In the genomic region with DNA sequence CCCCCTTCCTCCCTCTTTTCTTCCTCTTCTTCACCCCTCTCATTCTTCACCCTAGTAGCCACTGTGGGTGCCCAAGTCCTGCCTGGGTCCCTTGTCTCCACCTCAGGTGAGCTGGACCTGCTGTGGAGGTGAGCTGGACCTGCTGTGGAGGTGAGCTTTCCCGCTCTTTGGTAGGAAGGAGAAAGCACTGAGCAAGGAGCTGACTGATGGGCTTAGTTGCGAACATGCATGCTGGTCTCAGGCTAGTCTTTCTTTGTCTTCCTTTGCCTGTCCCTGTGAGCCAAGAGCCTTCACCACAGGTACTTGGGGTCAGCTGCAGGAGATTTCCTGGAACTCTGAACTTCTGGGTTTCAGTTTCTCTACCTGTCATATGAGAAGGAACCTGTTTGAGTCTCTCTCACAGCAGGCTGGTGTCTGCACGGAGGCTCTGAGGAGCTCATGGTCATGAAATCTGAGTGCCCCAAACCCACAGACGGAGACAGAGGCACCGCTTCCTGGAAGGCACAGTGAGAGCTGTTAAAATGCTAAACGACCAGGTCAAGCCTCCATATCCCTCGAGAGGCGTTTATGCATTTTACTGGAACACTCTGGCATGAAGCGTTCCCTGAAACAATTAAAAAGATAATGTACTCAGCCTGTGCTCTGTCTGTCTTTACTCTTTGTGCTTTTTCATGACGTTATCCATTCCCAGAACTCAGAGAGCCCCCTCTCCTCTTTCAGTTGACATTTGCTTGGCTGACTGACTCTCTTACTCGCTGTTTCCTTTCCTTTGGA, we compare ENCODE assay signal across 1 cellular context.
TF ChIP-seq lines count a peak whose summit lies in the region.

No MANE protein-coding gene starts in this region.

TF ChIP-seq in HEK293, 187 proteins besides CTCF, POLR2A, EP300 and RAD21 (continued from another document):
- TF ChIP-seq, protein P1, sequence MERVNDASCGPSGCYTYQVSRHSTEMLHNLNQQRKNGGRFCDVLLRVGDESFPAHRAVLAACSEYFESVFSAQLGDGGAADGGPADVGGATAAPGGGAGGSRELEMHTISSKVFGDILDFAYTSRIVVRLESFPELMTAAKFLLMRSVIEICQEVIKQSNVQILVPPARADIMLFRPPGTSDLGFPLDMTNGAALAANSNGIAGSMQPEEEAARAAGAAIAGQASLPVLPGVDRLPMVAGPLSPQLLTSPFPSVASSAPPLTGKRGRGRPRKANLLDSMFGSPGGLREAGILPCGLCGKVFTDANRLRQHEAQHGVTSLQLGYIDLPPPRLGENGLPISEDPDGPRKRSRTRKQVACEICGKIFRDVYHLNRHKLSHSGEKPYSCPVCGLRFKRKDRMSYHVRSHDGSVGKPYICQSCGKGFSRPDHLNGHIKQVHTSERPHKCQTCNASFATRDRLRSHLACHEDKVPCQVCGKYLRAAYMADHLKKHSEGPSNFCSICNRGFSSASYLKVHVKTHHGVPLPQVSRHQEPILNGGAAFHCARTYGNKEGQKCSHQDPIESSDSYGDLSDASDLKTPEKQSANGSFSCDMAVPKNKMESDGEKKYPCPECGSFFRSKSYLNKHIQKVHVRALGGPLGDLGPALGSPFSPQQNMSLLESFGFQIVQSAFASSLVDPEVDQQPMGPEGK (tag by site-specific recombination; IDR thresholded peaks at IDR 0.05): no peak
- TF ChIP-seq REPIN1 (tag by site-specific recombination; IDR thresholded peaks at IDR 0.05; ENCODE audit: low read depth): no peak
- TF ChIP-seq OVOL3 (tag by site-specific recombination; IDR thresholded peaks at IDR 0.05): peak; percentile 11; the same call in 1 of the 2 replicates
- TF ChIP-seq ZNF121 (tag by site-specific recombination; IDR thresholded peaks at IDR 0.05): no peak
- no peak; the same call in 1 of the 2 replicates for TF ChIP-seq ZNF184 (tag by site-specific recombination; IDR thresholded peaks at IDR 0.05)
- no peak for TF ChIP-seq ZNF132 (tag by site-specific recombination; IDR thresholded peaks at IDR 0.05; ENCODE audit: borderline replicate concordance)
- TF ChIP-seq, protein P2, sequence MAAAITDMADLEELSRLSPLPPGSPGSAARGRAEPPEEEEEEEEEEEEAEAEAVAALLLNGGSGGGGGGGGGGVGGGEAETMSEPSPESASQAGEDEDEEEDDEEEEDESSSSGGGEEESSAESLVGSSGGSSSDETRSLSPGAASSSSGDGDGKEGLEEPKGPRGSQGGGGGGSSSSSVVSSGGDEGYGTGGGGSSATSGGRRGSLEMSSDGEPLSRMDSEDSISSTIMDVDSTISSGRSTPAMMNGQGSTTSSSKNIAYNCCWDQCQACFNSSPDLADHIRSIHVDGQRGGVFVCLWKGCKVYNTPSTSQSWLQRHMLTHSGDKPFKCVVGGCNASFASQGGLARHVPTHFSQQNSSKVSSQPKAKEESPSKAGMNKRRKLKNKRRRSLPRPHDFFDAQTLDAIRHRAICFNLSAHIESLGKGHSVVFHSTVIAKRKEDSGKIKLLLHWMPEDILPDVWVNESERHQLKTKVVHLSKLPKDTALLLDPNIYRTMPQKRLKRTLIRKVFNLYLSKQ (tag by site-specific recombination; IDR thresholded peaks at IDR 0.05; ENCODE audit: borderline replicate concordance): no peak
- no peak for TF ChIP-seq ZNF394 (tag by site-specific recombination; IDR thresholded peaks at IDR 0.05; ENCODE audit: borderline replicate concordance)
- no peak for TF ChIP-seq ZNF768 (tag by site-specific recombination; IDR thresholded peaks at IDR 0.05)
- no peak for TF ChIP-seq MYNN (tag by site-specific recombination; IDR thresholded peaks at IDR 0.05; ENCODE audit: borderline replicate concordance)
- TF ChIP-seq, protein P3, sequence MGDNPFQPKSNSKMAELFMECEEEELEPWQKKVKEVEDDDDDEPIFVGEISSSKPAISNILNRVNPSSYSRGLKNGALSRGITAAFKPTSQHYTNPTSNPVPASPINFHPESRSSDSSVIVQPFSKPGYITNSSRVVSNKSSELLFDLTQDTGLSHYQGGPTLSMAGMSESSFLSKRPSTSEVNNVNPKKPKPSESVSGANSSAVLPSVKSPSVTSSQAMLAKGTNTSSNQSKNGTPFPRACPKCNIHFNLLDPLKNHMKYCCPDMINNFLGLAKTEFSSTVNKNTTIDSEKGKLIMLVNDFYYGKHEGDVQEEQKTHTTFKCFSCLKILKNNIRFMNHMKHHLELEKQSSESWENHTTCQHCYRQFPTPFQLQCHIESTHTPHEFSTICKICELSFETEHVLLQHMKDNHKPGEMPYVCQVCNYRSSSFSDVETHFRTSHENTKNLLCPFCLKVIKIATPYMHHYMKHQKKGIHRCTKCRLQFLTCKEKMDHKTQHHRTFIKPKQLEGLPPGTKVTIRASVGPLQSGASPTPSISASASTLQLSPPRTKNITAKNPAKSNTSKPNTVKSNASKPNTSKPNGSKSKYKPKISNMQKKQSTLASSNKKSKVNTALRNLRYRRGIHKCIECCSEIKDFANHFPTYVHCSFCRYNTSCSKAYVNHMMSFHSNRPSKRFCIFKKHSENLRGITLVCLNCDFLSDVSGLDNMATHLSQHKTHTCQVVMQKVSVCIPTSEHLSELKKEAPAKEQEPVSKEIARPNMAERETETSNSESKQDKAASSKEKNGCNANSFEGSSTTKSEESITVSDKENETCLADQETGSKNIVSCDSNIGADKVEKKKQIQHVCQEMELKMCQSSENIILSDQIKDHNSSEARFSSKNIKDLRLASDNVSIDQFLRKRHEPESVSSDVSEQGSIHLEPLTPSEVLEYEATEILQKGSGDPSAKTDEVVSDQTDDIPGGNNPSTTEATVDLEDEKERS (tag by site-specific recombination; IDR thresholded peaks at IDR 0.05): no peak
- no peak for TF ChIP-seq IKZF3 (tag by site-specific recombination; IDR thresholded peaks at IDR 0.05)
- TF ChIP-seq ZNF610 (tag by site-specific recombination; IDR thresholded peaks at IDR 0.05; ENCODE audit: borderline replicate concordance): peak; percentile 25; the same call in 1 of the 2 replicates
- TF ChIP-seq ZNF341 (tag by site-specific recombination; IDR thresholded peaks at IDR 0.05; ENCODE audit: low read depth): 0 out of 2 replicates have a peak, but pooled peaks have one; percentile 20
- TF ChIP-seq ZNF558 (tag by site-specific recombination; IDR thresholded peaks at IDR 0.05): no peak
- no peak for TF ChIP-seq SP2 (tag by site-specific recombination; IDR thresholded peaks at IDR 0.05)
- TF ChIP-seq, protein P4, sequence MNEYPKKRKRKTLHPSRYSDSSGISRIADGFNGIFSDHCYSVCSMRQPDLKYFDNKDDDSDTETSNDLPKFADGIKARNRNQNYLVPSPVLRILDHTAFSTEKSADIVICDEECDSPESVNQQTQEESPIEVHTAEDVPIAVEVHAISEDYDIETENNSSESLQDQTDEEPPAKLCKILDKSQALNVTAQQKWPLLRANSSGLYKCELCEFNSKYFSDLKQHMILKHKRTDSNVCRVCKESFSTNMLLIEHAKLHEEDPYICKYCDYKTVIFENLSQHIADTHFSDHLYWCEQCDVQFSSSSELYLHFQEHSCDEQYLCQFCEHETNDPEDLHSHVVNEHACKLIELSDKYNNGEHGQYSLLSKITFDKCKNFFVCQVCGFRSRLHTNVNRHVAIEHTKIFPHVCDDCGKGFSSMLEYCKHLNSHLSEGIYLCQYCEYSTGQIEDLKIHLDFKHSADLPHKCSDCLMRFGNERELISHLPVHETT (tag by site-specific recombination; IDR thresholded peaks at IDR 0.05): no peak
- no peak for TF ChIP-seq ZNF174 (tag by site-specific recombination; IDR thresholded peaks at IDR 0.05)
- TF ChIP-seq ZNF664 (tag by site-specific recombination; IDR thresholded peaks at IDR 0.05): no peak
- TF ChIP-seq ZNF521 (tag by site-specific recombination; IDR thresholded peaks at IDR 0.05): no peak
- TF ChIP-seq SP7 (tag by site-specific recombination; IDR thresholded peaks at IDR 0.05): no peak
- TF ChIP-seq BCL11B (tag by site-specific recombination; IDR thresholded peaks at IDR 0.05; ENCODE audit: low read depth): no peak
- TF ChIP-seq, protein P5, sequence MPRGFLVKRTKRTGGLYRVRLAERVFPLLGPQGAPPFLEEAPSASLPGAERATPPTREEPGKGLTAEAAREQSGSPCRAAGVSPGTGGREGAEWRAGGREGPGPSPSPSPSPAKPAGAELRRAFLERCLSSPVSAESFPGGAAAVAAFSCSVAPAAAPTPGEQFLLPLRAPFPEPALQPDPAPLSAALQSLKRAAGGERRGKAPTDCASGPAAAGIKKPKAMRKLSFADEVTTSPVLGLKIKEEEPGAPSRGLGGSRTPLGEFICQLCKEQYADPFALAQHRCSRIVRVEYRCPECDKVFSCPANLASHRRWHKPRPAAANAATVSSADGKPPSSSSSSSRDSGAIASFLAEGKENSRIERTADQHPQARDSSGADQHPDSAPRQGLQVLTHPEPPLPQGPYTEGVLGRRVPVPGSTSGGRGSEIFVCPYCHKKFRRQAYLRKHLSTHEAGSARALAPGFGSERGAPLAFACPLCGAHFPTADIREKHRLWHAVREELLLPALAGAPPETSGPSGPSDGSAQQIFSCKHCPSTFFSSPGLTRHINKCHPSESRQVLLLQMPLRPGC (tag by site-specific recombination; IDR thresholded peaks at IDR 0.05): no peak
- no peak for TF ChIP-seq ZNF37A (tag by site-specific recombination; IDR thresholded peaks at IDR 0.05)
- TF ChIP-seq ZNF391 (tag by site-specific recombination; IDR thresholded peaks at IDR 0.05; ENCODE audit: borderline replicate concordance, low read depth): no peak
- no peak for TF ChIP-seq ZNF433 (tag by site-specific recombination; IDR thresholded peaks at IDR 0.05; ENCODE audit: low read depth)
- TF ChIP-seq, protein P6, sequence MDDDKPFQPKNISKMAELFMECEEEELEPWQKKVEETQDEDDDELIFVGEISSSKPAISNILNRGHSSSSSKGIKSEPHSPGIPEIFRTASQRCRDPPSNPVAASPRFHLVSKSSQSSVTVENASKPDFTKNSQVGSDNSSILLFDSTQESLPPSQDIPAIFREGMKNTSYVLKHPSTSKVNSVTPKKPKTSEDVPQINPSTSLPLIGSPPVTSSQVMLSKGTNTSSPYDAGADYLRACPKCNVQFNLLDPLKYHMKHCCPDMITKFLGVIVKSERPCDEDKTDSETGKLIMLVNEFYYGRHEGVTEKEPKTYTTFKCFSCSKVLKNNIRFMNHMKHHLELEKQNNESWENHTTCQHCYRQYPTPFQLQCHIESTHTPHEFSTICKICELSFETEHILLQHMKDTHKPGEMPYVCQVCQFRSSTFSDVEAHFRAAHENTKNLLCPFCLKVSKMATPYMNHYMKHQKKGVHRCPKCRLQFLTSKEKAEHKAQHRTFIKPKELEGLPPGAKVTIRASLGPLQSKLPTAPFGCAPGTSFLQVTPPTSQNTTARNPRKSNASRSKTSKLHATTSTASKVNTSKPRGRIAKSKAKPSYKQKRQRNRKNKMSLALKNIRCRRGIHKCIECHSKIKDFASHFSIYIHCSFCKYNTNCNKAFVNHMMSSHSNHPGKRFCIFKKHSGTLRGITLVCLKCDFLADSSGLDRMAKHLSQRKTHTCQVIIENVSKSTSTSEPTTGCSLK (tag by site-specific recombination; IDR thresholded peaks at IDR 0.05): no peak
